In the genomic region with DNA sequence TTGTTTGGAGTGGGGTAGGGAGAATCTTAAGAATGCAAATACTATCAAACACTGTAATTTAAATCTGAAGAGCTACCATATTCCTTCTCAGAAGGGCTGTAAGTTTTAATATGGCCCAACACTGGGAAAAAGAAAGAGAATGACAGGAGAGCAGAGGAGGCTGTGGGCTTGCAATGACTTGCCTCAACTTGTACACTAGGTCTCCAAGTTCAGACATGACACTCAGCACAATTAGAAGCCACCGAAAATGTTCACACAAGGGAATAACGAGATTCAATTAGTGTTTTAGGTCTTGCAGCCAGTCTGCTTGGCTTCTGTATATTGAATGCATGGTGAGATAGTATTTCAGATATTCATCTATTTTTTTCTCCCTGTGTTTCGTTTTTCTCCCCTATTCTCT, we compare ENCODE assay signal across 21 cellular contexts.
"Had no signal": no experiment of that assay in that cellular context is flagged by ENCODE, and none has a peak within 500 bp of the region (broad histone marks: within the 10 kb centered on the region; RNA-seq: fewer than 3 reads in every experiment).

No MANE protein-coding gene starts in this region.

- H3K36me3 ChIP-seq: heart right ventricle, left ventricle myocardium inferior, lower lobe of right lung, pancreas, tibial nerve had no signal

- H3K27me3 ChIP-seq: heart right ventricle, pancreas, testis, tibial nerve had no signal

- H3K4me3 ChIP-seq: heart right ventricle, left ventricle myocardium inferior, lower lobe of right lung, pancreas, testis, tibial nerve had no signal

- H3K9me3 ChIP-seq: heart right ventricle, lower lobe of right lung, pancreas, testis, tibial nerve had no signal

- H3K4me1 ChIP-seq: heart right ventricle, left ventricle myocardium inferior, lower lobe of right lung, pancreas, testis, tibial nerve had no signal

- DNase-seq: cerebellar nuclear complex; effector memory CD8-positive, alpha-beta T cell; erythroblast; heart right ventricle; hypothalamus; immature natural killer cell; kidney; left cardiac atrium; left ventricle myocardium inferior; lower lobe of right lung; mesenchymal stem cell; naive B cell; occipital lobe; pancreas; right cardiac atrium; small intestine; stimulated activated CD4-positive, alpha-beta T cell treated with anti-CD3 and anti-CD28 coated beads, Interleukin-4, amount 100 ng/mL, for 1 hour; stimulated activated CD8-positive, alpha-beta memory T cell treated with anti-CD3 and anti-CD28 coated beads, Interleukin-4, amount 100 ng/mL, for 48 hours; stimulated activated naive CD8-positive, alpha-beta T cell treated with anti-CD3 and anti-CD28 coated beads, Interleukin-15, Interleukin-2, amounts not matched to agents 100 U/mL and 50 U/mL, for 24 hours; testis had no signal

- H3K27ac ChIP-seq: heart right ventricle, left ventricle myocardium inferior, lower lobe of right lung, pancreas, testis, tibial nerve had no signal
